In the genomic region with DNA sequence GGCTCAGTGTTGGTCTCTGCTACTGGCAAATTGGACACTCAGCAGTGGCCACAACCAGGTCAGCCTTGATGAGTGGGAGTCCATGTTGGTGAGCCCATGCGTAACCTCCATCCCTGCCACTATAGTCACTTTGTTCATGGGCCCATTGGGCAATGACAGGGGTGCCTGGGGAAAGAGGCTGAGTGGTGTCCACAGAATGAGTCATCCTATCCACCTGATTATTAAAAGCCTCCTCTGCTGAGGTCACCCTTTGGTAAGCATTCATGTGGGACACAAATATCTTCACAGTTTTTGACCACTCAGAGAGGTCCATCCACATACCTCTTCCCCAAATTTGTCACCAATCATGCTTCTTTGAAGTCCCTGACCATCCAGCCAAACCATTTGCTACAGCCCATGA, we compare ENCODE assay signal across 26 cellular contexts. TPM values are rescaled to one million over a fixed set of nuclear protein-coding genes. Genes with fewer than 3 reads are reported as not detected.
DNase-seq lines count a peak whose midpoint lies in the region; ATAC-seq, FAIRE-seq and TF ChIP-seq lines count a peak whose summit lies in the region.
"Had no signal": no experiment of that assay in that cellular context is flagged by ENCODE, and none has a peak within 500 bp of the region (broad histone marks: within the 10 kb centered on the region; RNA-seq: fewer than 3 reads in every experiment).

No MANE protein-coding gene starts in this region.

- no peak for TF ChIP-seq CTCF in AG10803 (conservative IDR thresholded peaks at IDR 0.05; ENCODE audit: low read length)
- TF ChIP-seq CTCF in IMR-90 (conservative IDR thresholded peaks at IDR 0.05; ENCODE audit: low read depth, low read length), result no peak
- no peak for TF ChIP-seq CTCF in K562 (IDR thresholded peaks at IDR 0.05 in 2 of 3, conservative IDR thresholded peaks at IDR 0.05 in 1 of 3; ENCODE audit: insufficient read depth in 2 of 3, low read depth in 1 of 3, low read length in 3 of 3)
- TF ChIP-seq CTCF in gastrocnemius medialis (IDR thresholded peaks at IDR 0.05 in 4 of 5, conservative IDR thresholded peaks at IDR 0.05 in 1 of 5), result no peak
- TF ChIP-seq CTCF in GM10266 (IDR thresholded peaks at IDR 0.05; ENCODE audit: control insufficient read depth, insufficient read depth, low read depth, missing control alignments), result no peak

- dilution Hi-C loops in IMR-90 (cut with HindIII; ENCODE audit: low sequenced_read_pairs, unreplicated experiment), result no loop called here

- H2BK20ac ChIP-seq in IMR-90 (ENCODE audit: low read depth, low read length), result no peak overlapping the region

- no peak for FAIRE-seq in K562 (lab: Jason Lieb, UNC)
- FAIRE-seq: D721Med, G401.6, GM12878 had no signal

- H3K9me1 ChIP-seq in IMR-90 (ENCODE audit: insufficient read depth, low read length), result 0 out of 2 replicates have a peak, but pooled peaks cover 3% of the 10 kb centered on the region
- no peaks in the 10 kb centered on the region for H3K9me1 ChIP-seq in K562 (ENCODE audit: control insufficient read depth, insufficient read depth, low read length)

- no peak for ATAC-seq in IMR-90 (ENCODE audit: low read depth)
- no peak for ATAC-seq in K562
- no peak for ATAC-seq in gastrocnemius medialis
- ATAC-seq: GM12878 had no signal

- no peaks in the 10 kb centered on the region for H3K79me1 ChIP-seq in IMR-90 (ENCODE audit: low read depth in 1 of 2, low read length in 2 of 2)

- H3K4me2 ChIP-seq in IMR-90 (ENCODE audit: low read depth, low read length) (no peak overlapping the region), K562 (ENCODE audit: insufficient read depth, low read length) (no peak overlapping the region)
- H3K4me2 ChIP-seq: BLaER1 had no signal

- H3K79me2 ChIP-seq in K562 (ENCODE audit: control insufficient read depth, insufficient read depth, low read length), result no peaks in the 10 kb centered on the region

- H3K36me3 ChIP-seq in IMR-90 (ENCODE audit: control insufficient read depth, insufficient read depth, low read length) (peaks cover 6% of the 10 kb centered on the region; the same call in 1 of the 2 replicates), K562 (ENCODE audit: control insufficient read depth, insufficient read depth, low read length) (no peaks in the 10 kb centered on the region), gastrocnemius medialis (no peaks in the 10 kb centered on the region)
- H3K36me3 ChIP-seq: BLaER1, HAP-1 had no signal

- H3K27ac ChIP-seq in IMR-90 (ENCODE audit: insufficient read depth, low read length) (no peak overlapping the region), K562 (ENCODE audit: extremely low read depth, low read depth, low read length) (no peak overlapping the region), gastrocnemius medialis (no peak overlapping the region)
- H3K27ac ChIP-seq: BLaER1, HL-60, RWPE1 had no signal

- in situ Hi-C loops in IMR-90 (cut with MboI; ENCODE audit: low sequenced_read_pairs), result no loop called here
- in situ Hi-C loops in K562 (cut with MboI), result no loop called here
- in situ Hi-C loops in gastrocnemius medialis (cut with MboI; ENCODE audit: low sequenced_read_pairs in 4 of 4), result loop anchor here in 1 of 4 donors (25.0 kb wide), 1 partner anchor 111 kb away; no protein-coding TSS in a partner anchor

- WGBS in IMR-90 (ENCODE audit: extremely low coverage in 2 of 2, insufficient read length in 1 of 2), 2 experiments, result no CpG with 5 or more reads among the region's 1 CpG
- WGBS in K562 (ENCODE audit: insufficient coverage, low coverage, missing lambda C conversion rate), result 0% methylated on average over 1 of the region's 1 CpG

- no peak overlapping the region for H4K8ac ChIP-seq in IMR-90 (ENCODE audit: low read depth in 2 of 2, low read length in 2 of 2)

- H2AK9ac ChIP-seq in IMR-90 (replicated peaks; ENCODE audit: low read depth, low read length, poor library complexity), result no peak overlapping the region

- H2BK15ac ChIP-seq in IMR-90 (ENCODE audit: low read depth, low read length), result no peak overlapping the region

- POLR2A ChIA-PET in IMR-90 (lab: Charles Lee; ENCODE audit: unreplicated experiment), result no interaction called here
- POLR2A ChIA-PET in K562 (lab: Yijun Ruan, JAX), result no interaction called here

- H3K4me1 ChIP-seq in IMR-90 (ENCODE audit: control insufficient read depth, insufficient read depth, low read length), result no peaks in the 10 kb centered on the region
- no peaks in the 10 kb centered on the region for H3K4me1 ChIP-seq in K562 (replicated peaks in 1 of 2; ENCODE audit: control insufficient read depth in 2 of 2, insufficient read depth in 2 of 2, low read length in 2 of 2)
- no peaks in the 10 kb centered on the region for H3K4me1 ChIP-seq in gastrocnemius medialis
- H3K4me1 ChIP-seq: BLaER1, HAP-1 had no signal

- no peak overlapping the region for H2BK120ac ChIP-seq in IMR-90 (ENCODE audit: low read depth, low read length)

- no TSS peak for BruUV-seq in IMR-90 (replicated peaks; lab: Mats Ljungman, UMichigan)
- BruUV-seq in K562 (replicated peaks; lab: Mats Ljungman, UMichigan), result no TSS peak

- H4K91ac ChIP-seq in IMR-90 (ENCODE audit: insufficient read depth, low read depth, low read length), result no peak overlapping the region

- H3K9ac ChIP-seq in IMR-90 (ENCODE audit: low read depth, low read length) (no peak overlapping the region), K562 (ENCODE audit: insufficient read depth in 1 of 2, low read depth in 2 of 2, low read length in 2 of 2) (no peak overlapping the region)
- H3K9ac ChIP-seq: BLaER1 had no signal

- H2AK5ac ChIP-seq in IMR-90 (ENCODE audit: low read depth, low read length), result no peak overlapping the region

- CTCF ChIA-PET in IMR-90 (lab: Yijun Ruan, JAX), result no interaction called here
- CTCF ChIA-PET in K562 (lab: Yijun Ruan, JAX; ENCODE audit: low intra/inter-chr PET ratio), result no interaction called here

- H3K9me3 ChIP-seq in IMR-90 (ENCODE audit: control insufficient read depth, insufficient read depth, low read length) (no peaks in the 10 kb centered on the region), K562 (replicated peaks; ENCODE audit: control insufficient read depth, insufficient read depth, low read depth, low read length) (no peaks in the 10 kb centered on the region), gastrocnemius medialis (no peaks in the 10 kb centered on the region)
- H3K9me3 ChIP-seq: BLaER1, HAP-1 had no signal

- intact Hi-C loops in IMR-90 (cut with micrococcal nuclease) (no loop called here), K562 (cut with micrococcal nuclease) (no loop called here), gastrocnemius medialis (cut with DNase I; ENCODE audit: low total_unique reads) (no loop called here)

- H3K4me3 ChIP-seq in AG10803 (ENCODE audit: low read length) (no peak overlapping the region), IMR-90 (ENCODE audit: insufficient read depth, low read depth, low read length) (no peak overlapping the region), K562 (no peak overlapping the region), gastrocnemius medialis (no peak overlapping the region)
- H3K4me3 ChIP-seq: BLaER1, GM12878, HAP-1 had no signal

- TF ChIP-seq POLR2A in IMR-90 (IDR thresholded peaks at IDR 0.05; ENCODE audit: low read depth, low read length) (no peak), K562 (conservative IDR thresholded peaks at IDR 0.05) (no peak), gastrocnemius medialis (IDR thresholded peaks at IDR 0.05) (no peak)

- no peaks in the 10 kb centered on the region for H4K20me1 ChIP-seq in IMR-90 (ENCODE audit: insufficient read depth, low read length)
- H4K20me1 ChIP-seq in K562 (replicated peaks; ENCODE audit: control insufficient read depth, insufficient read depth, low read length), result no peaks in the 10 kb centered on the region; the same call in 1 of the 2 replicates
- H4K20me1 ChIP-seq: BLaER1 had no signal

- no peak overlapping the region for H2BK5ac ChIP-seq in IMR-90 (ENCODE audit: low read depth, low read length, poor library complexity, severe bottlenecking)

- no peak overlapping the region for H3K4ac ChIP-seq in IMR-90 (ENCODE audit: low read depth, low read length)

- no peak overlapping the region for H3K23ac ChIP-seq in IMR-90 (ENCODE audit: low read depth, low read length)

- H3K14ac ChIP-seq in IMR-90 (replicated peaks; ENCODE audit: low read depth, low read length), result no peak overlapping the region

- H3K27me3 ChIP-seq in IMR-90 (ENCODE audit: control insufficient read depth, insufficient read depth, low read length) (no peaks in the 10 kb centered on the region), K562 (ENCODE audit: control insufficient read depth in 2 of 2, insufficient read depth in 2 of 2, low read length in 2 of 2) (no peaks in the 10 kb centered on the region; a peak in 1 of 5 replicates), gastrocnemius medialis (no peaks in the 10 kb centered on the region)
- H3K27me3 ChIP-seq: BLaER1 had no signal

- H2AFZ ChIP-seq in IMR-90 (replicated peaks; ENCODE audit: low read length, poor library complexity), result no peak overlapping the region
- no peak overlapping the region for H2AFZ ChIP-seq in K562 (ENCODE audit: low read depth, low read length)

- no peak overlapping the region for H4K5ac ChIP-seq in IMR-90 (ENCODE audit: low read depth, low read length)

- TF ChIP-seq EP300 in K562 (IDR thresholded peaks at IDR 0.05; ENCODE audit: low read length), result no peak

- DNase-seq in AG10803 (ENCODE audit: low read depth) (peak; percentile 15), IMR-90 (no peak), K562 (ENCODE audit: extremely low read depth in 1 of 4, low spot score in 3 of 4) (no peak), myocyte (ENCODE audit: low read depth) (peak; percentile 52), gastrocnemius medialis (no peak), GM10266 (ENCODE audit: extremely low spot score) (no peak), NOMO-1 (lab: John Stamatoyannopoulos, UW; ENCODE audit: unreplicated experiment in 2 of 2) (no peak)
- DNase-seq: CD4-positive, CD25-positive, alpha-beta regulatory T cell; GOT3; HFFc6; KG1; MM.1S; NCI-H2029 treated with DMSO at 0.1 percent for 48 hours; NCI-H446 treated with DMSO at 0.1 percent for 48 hours; NCI-H526; NCI-H82; NK-92 treated with Interleukin-12 subunit alpha and Interleukin-12 subunit beta, amount 100 ng/mL, for 24 hours; SHP77 had no signal

- no peak for TF ChIP-seq RAD21 in IMR-90 (IDR thresholded peaks at IDR 0.05; ENCODE audit: low read length)
- TF ChIP-seq RAD21 in K562 (CRISPR knock-in tag; conservative IDR thresholded peaks at IDR 0.05 in 1 of 2, IDR thresholded peaks at IDR 0.05 in 1 of 2), result no peak

- H3K56ac ChIP-seq in IMR-90 (ENCODE audit: extremely low read depth, insufficient read depth, low read length), result no peak overlapping the region

- H3K18ac ChIP-seq in IMR-90 (ENCODE audit: low read depth, low read length), result no peak overlapping the region

RNA-seq across cellular contexts. Expression of a gene that starts 50.0 kb away (rescaled TPM):
- under 0.01 TPM in 2 replicates for total RNA-seq in IMR-90 (2012; rRNA removed)
- polyA plus RNA-seq in IMR-90 (2012; rRNA removed), result 0.09 and 0.12 TPM in 2 replicates
- polyA plus RNA-seq in IMR-90 (2012; cell fraction: cytosol; rRNA removed), result 0.02 and 0.04 TPM in 2 replicates
- polyA plus RNA-seq in IMR-90 (2012; cell fraction: nucleus; rRNA removed; ENCODE audit: low replicate concordance), result 0.61 and 0.62 TPM in 2 replicates
- total RNA-seq in K562 (2011; cell fraction: chromatin; rRNA removed; ENCODE audit: low replicate concordance), result 0.07 TPM in 1 of 2 replicates, not detected in the other
- 0.17 TPM in 1 of 2 replicates, not detected in the other for total RNA-seq in K562 (2011; cell fraction: nucleolus; rRNA removed)
- total RNA-seq in K562 (2011; cell fraction: nucleoplasm; rRNA removed), result not detected in 2 replicates
- not detected in 2 replicates for total RNA-seq in K562 (2014; rRNA removed)
- not detected in 2 replicates for total RNA-seq in K562 (2014; rRNA removed; fragmentation: Illumina TruSeq; extraction: Trizol)
- not detected in 2 replicates for total RNA-seq in K562 (2015; rRNA removed; fragmentation: Illumina TruSeq; extraction: Trizol)
- not detected in 2 replicates for total RNA-seq in K562 (2021)
- polyA plus RNA-seq in K562 (2011; rRNA removed), result 0.01 TPM in 1 of 2 replicates, not detected in the other
- 0.01 TPM in 1 of 2 replicates, not detected in the other for polyA plus RNA-seq in K562 (2011; cell fraction: cytosol; rRNA removed)
- polyA plus RNA-seq in K562 (2011; cell fraction: nucleus; rRNA removed), result 0.04 TPM in 1 of 2 replicates, not detected in the other
- polyA plus RNA-seq in K562 (2012), result not detected in 2 replicates
- polyA plus RNA-seq in K562 (2014; fragmentation: Illumina TruSeq; extraction: Trizol), result not detected in 2 replicates
- not detected for polyA plus RNA-seq in K562 (2014; fragmentation: Nextera tagmentation; extraction: Ambion mirVana)
- polyA plus RNA-seq in K562 (2014; rRNA removed), result not detected in 2 replicates
- polyA minus RNA-seq in K562 (2011; rRNA and poly(A)+ RNA removed), result not detected in 2 replicates
- polyA minus RNA-seq in K562 (2011; cell fraction: cytosol; rRNA and poly(A)+ RNA removed), result not detected in 2 replicates
- not detected in 2 replicates for polyA minus RNA-seq in K562 (2011; cell fraction: nucleus; rRNA and poly(A)+ RNA removed)
- 0.11 and 0.36 TPM in 2 replicates for total RNA-seq in myocyte
- polyA plus RNA-seq in myocyte (2012), result 0.26 TPM
- under 1 TPM in 2 of 4 donors, not detected in 2; 0.07 to 0.25 TPM for total RNA-seq in gastrocnemius medialis
- total RNA-seq: Daoy, GM12878, HFFc6 had no signal
- polyA plus RNA-seq: GM12878 had no signal

Comparison
In these comparisons a context has a peak if more than half of its experiments do, and no peak if none do; other contexts are left out.
1. DNase-seq: peak in AG10803 (single experiment) and myocyte (single experiment); none in IMR-90 (single experiment), K562 (0 of 4), gastrocnemius medialis (0 of 2), GM10266 (single experiment) and NOMO-1 (0 of 2).